Comparison of ENCODE assay signal across 34 cellular contexts in genomic region chr11:36974771-36975170, GRCh38.
"Had no signal": no experiment of that assay in that cellular context is flagged by ENCODE, and none has a peak within 500 bp of the region (broad histone marks: within the 10 kb centered on the region; RNA-seq: fewer than 3 reads in every experiment).

No MANE protein-coding gene starts in this region.

- DNase-seq: activated effector memory CD4-positive, alpha-beta T cell treated with anti-CD3 and anti-CD28 coated beads, Interleukin-2, amount 50 U/mL, for 16 hours; activated effector memory CD4-positive, alpha-beta T cell treated with Interleukin-2 at 50 U/mL for 16 hours; activated gamma-delta T cell; activated gamma-delta T cell treated with Interleukin-2 at 50 U/mL for 16 hours; activated naive CD4-positive, alpha-beta T cell; activated naive CD4-positive, alpha-beta T cell treated with anti-CD3 and anti-CD28 coated beads for 36 hours; activated naive CD4-positive, alpha-beta T cell treated with anti-CD3 and anti-CD28 coated beads, Interleukin-2, amount 10 ng/mL, durations not matched to agents 7 days and 5 days; activated naive CD4-positive, alpha-beta T cell treated with anti-CD3 and anti-CD28 coated beads, Interleukin-2, amount 50 U/mL, for 16 hours; activated naive CD4-positive, alpha-beta T cell treated with Interleukin-2 at 50 U/mL for 16 hours; activated naive CD8-positive, alpha-beta T cell treated with anti-CD3 and anti-CD28 coated beads for 36 hours; activated naive CD8-positive, alpha-beta T cell treated with anti-CD3 and anti-CD28 coated beads, Interleukin-2, amount 10 ng/mL, durations not matched to agents 7 days and 5 days; activated naive CD8-positive, alpha-beta T cell treated with anti-CD3 and anti-CD28 coated beads, Interleukin-2, amount 50 U/mL, for 24 hours; activated T-cell treated with anti-CD3 and anti-CD28 coated beads, Interleukin-2, amount 50 U/mL, for 1 hour; activated T-cell treated with anti-CD3 and anti-CD28 coated beads, Interleukin-2, amount 50 U/mL, for 24 hours; activated T-cell treated with anti-CD3 and anti-CD28 coated beads, Interleukin-2, amount 50 U/mL, for 4 hours; activated T-cell treated with anti-CD3 and anti-CD28 coated beads, Interleukin-2, amount 50 U/mL, for 48 hours; activated T-cell treated with anti-CD3 and anti-CD28 coated beads, Interleukin-2, amount 50 U/mL, for 72 hours; adrenal gland; amniotic stem cell; amygdala; anterior cingulate cortex; aorta; body of pancreas; brain microvascular endothelial cell; caudate nucleus; central memory CD4-positive, alpha-beta T cell; cerebellar nuclear complex had no signal

- H3K36me3 ChIP-seq: adrenal gland, ascending aorta, brain microvascular endothelial cell, breast epithelium, cardiac muscle cell had no signal

- H3K4me1 ChIP-seq: adrenal gland, ascending aorta, body of pancreas, breast epithelium had no signal

- H3K9me3 ChIP-seq: ascending aorta, body of pancreas, breast epithelium had no signal

- FAIRE-seq: astrocyte, bronchial epithelial cell had no signal

- H3K27ac ChIP-seq: adrenal gland, ascending aorta, body of pancreas, brain microvascular endothelial cell, breast epithelium, cardiac muscle cell had no signal

- ATAC-seq: activated naive CD4-positive, alpha-beta T cell treated with anti-CD3 and anti-CD28 coated beads, Interleukin-2, amount 50 U/mL, for 72 hours; activated naive CD8-positive, alpha-beta T cell treated with anti-CD3 and anti-CD28 coated beads, Interleukin-2, amount 50 U/mL, for 24 hours; activated T-cell treated with anti-CD3 and anti-CD28 coated beads, Interleukin-2, amount 50 U/mL, for 4 hours; activated T-cell treated with anti-CD3 and anti-CD28 coated beads, Interleukin-2, amount 50 U/mL, for 72 hours; activated T-helper 17 cell treated with anti-CD3 and anti-CD28 coated beads, Interleukin-2, amount 50 U/mL, for 72 hours; body of pancreas had no signal

- H3K4me3 ChIP-seq: adrenal gland, ascending aorta, body of pancreas, breast epithelium, cardiac muscle cell had no signal

- H3K27me3 ChIP-seq: adrenal gland, ascending aorta, body of pancreas, brain microvascular endothelial cell, breast epithelium, cardiac muscle cell had no signal
